9 cellular contexts compared by ENCODE assay signal in the genomic region with DNA sequence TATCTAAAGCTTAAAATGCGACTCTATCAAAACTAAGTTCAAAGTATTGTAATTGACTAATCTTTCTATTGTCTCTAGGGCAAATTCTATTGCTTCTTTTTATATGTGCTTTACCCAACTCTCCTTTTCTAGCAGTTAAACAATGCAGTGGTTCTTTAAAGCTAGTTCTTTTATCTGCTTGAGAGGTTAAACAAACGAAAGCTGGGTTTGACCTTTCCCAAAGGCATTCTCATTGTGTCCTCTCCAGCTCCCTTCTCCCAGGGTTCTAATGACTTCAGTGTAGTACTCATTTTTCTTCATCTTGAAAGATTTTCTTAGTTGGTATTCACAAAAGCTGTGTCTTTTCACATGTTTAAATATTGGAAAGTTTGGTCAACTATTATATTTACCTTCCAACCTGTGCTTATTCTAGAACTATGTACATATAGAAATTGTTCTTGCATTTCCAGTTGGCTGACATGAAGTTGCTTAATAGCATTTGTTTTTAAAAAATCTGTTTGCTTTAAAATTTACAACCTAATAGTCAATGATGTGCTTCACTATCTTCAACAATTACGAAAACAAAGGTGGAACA. TPM values are rescaled to one million over a fixed set of nuclear protein-coding genes. Genes with fewer than 3 reads are reported as not detected.
A peak's percentile ranks its signal among the peaks of the same experiment; 100 is the strongest.
DNase-seq lines count a peak whose midpoint lies in the region; ATAC-seq, FAIRE-seq and TF ChIP-seq lines count a peak whose summit lies in the region.
"Had no signal": no experiment of that assay in that cellular context is flagged by ENCODE, and none has a peak within 500 bp of the region (broad histone marks: within the 10 kb centered on the region; RNA-seq: fewer than 3 reads in every experiment).

No MANE protein-coding gene starts in this region.

- H3K9me3 ChIP-seq in cardiac muscle cell (ENCODE audit: low read depth) (no peaks in the 10 kb centered on the region), keratinocyte (ENCODE audit: control insufficient read depth, low read depth, low read length) (no peaks in the 10 kb centered on the region), tibial artery (no peaks in the 10 kb centered on the region), vagina (no peaks in the 10 kb centered on the region)

- H3K4me3 Mint-ChIP-seq in activated CD8-positive, alpha-beta T cell treated with anti-CD3 and anti-CD28 coated beads for 36 hours: peak overlapping the region; percentile 38

- H3K27me3 ChIP-seq in cardiac muscle cell (no peaks in the 10 kb centered on the region), keratinocyte (ENCODE audit: control insufficient read depth, extremely low read depth, insufficient read depth, low read length) (no peaks in the 10 kb centered on the region), tibial artery (no peaks in the 10 kb centered on the region), vagina (no peaks in the 10 kb centered on the region)
- H3K27me3 ChIP-seq: Peyer's patch had no signal

- H3K4me2 ChIP-seq in keratinocyte (ENCODE audit: control insufficient read depth, extremely low read depth, insufficient read depth, low read depth, low read length): peak overlapping the region; percentile 81

- TF ChIP-seq POLR2A in GM12891 (IDR thresholded peaks at IDR 0.05; ENCODE audit: low read depth, low read length) (no peak), vagina (IDR thresholded peaks at IDR 0.05) (no peak)

- no peak overlapping the region for H3K9ac ChIP-seq in keratinocyte (ENCODE audit: control insufficient read depth, extremely low read depth, insufficient read depth, low read length)

- intact Hi-C loops in Right ventricle myocardium superior (cut with DNase I) (no loop called here), tibial artery (cut with DNase I; ENCODE audit: low total_unique reads) (loop anchor here (5.0 kb wide), 1 partner anchor 138 kb away; no protein-coding TSS in a partner anchor), vagina (cut with DNase I) (loop anchor here (5.0 kb wide), 1 partner anchor 337 kb away; the partner anchor contains the start of gene RNF6)
- intact Hi-C loops in activated CD8-positive, alpha-beta T cell treated with anti-CD3 and anti-CD28 coated beads for 36 hours (cut with micrococcal nuclease): no loop called here

- H3K4me1 ChIP-seq in cardiac muscle cell (ENCODE audit: low read depth): peaks cover 15% of the 10 kb centered on the region
- peaks cover 9% of the 10 kb centered on the region for H3K4me1 ChIP-seq in keratinocyte (ENCODE audit: control insufficient read depth, extremely low read depth, insufficient read depth, low read length)
- peaks cover 0 to 44% (median 22%) of the 10 kb centered on the region in 4 donors for H3K4me1 ChIP-seq in tibial artery
- H3K4me1 ChIP-seq in vagina: peaks cover 10% of the 10 kb centered on the region

- H4K20me1 ChIP-seq in keratinocyte (ENCODE audit: control insufficient read depth, extremely low read depth, insufficient read depth, low read length): no peaks in the 10 kb centered on the region

- CTCF ChIA-PET in activated CD8-positive, alpha-beta T cell treated with anti-CD3 and anti-CD28 coated beads for 36 hours (lab: Charles Lee): interaction anchor here (0.9 kb wide), 1 partner anchor 139 kb away, joined by 3 read pairs; no protein-coding TSS in a partner anchor

- DNase-seq in cardiac muscle cell (ENCODE audit: low read depth in 1 of 2, low spot score in 1 of 2) (peak; percentile 14 to 30), Right ventricle myocardium superior (no peak), keratinocyte (ENCODE audit: low read depth, low spot score) (no peak), tibial artery (no peak), GM12891 (ENCODE audit: insufficient read length, low spot score) (no peak), caudate nucleus (lab: John Stamatoyannopoulos, UW) (no peak), vagina (ENCODE audit: extremely low spot score in 2 of 2) (no peak)
- no peak for DNase-seq in activated CD8-positive, alpha-beta T cell treated with anti-CD3 and anti-CD28 coated beads for 36 hours
- DNase-seq: Peyer's patch had no signal

- H3K9me1 ChIP-seq in keratinocyte (ENCODE audit: control insufficient read depth, extremely low read depth, insufficient read depth, low read length): no peaks in the 10 kb centered on the region

- H3K27ac ChIP-seq in cardiac muscle cell (no peak overlapping the region), keratinocyte (ENCODE audit: control insufficient read depth, insufficient read depth, low read length) (no peak overlapping the region), tibial artery (no peak overlapping the region), caudate nucleus (ENCODE audit: low read depth, low read length) (no peak overlapping the region), vagina (no peak overlapping the region)

- no peaks in the 10 kb centered on the region for H3K4me1 Mint-ChIP-seq in activated CD8-positive, alpha-beta T cell treated with anti-CD3 and anti-CD28 coated beads for 36 hours (ENCODE audit: low read depth)

- H3K36me3 ChIP-seq in cardiac muscle cell (no peaks in the 10 kb centered on the region), keratinocyte (ENCODE audit: control insufficient read depth in 2 of 2, extremely low read depth in 1 of 2, insufficient read depth in 2 of 2, low read length in 2 of 2) (no peaks in the 10 kb centered on the region), tibial artery (no peaks in the 10 kb centered on the region), vagina (no peaks in the 10 kb centered on the region)
- H3K36me3 ChIP-seq: Peyer's patch had no signal

- no peak for TF ChIP-seq CTCF in cardiac muscle cell (IDR thresholded peaks at IDR 0.05; ENCODE audit: low read depth, low read length)
- no peak for TF ChIP-seq CTCF in activated CD8-positive, alpha-beta T cell treated with anti-CD3 and anti-CD28 coated beads for 36 hours (IDR thresholded peaks at IDR 0.05)
- TF ChIP-seq CTCF in keratinocyte (optimal IDR thresholded peaks at IDR 0.05 in 1 of 3, IDR thresholded peaks at IDR 0.05 in 1 of 3, conservative IDR thresholded peaks at IDR 0.05 in 1 of 3; ENCODE audit: extremely low read depth in 1 of 3, insufficient read depth in 2 of 3, low read length in 3 of 3): no peak
- TF ChIP-seq CTCF in tibial artery (IDR thresholded peaks at IDR 0.05): no peak
- no peak for TF ChIP-seq CTCF in vagina (IDR thresholded peaks at IDR 0.05)

- peaks cover 42% of the 10 kb centered on the region for H3K27me3 Mint-ChIP-seq in activated CD8-positive, alpha-beta T cell treated with anti-CD3 and anti-CD28 coated beads for 36 hours

- peak overlapping the region; percentile 98 for H3K4me3 ChIP-seq in cardiac muscle cell
- no peak overlapping the region for H3K4me3 ChIP-seq in keratinocyte (ENCODE audit: control insufficient read depth in 2 of 3, extremely low read depth in 1 of 3, insufficient read depth in 2 of 3, low read depth in 1 of 3, low read length in 3 of 3)
- H3K4me3 ChIP-seq in tibial artery: peak overlapping the region; percentile 60 to 86
- peak overlapping the region in 1 of 2 donors; percentile 64 for H3K4me3 ChIP-seq in vagina

- H3K36me3 Mint-ChIP-seq in activated CD8-positive, alpha-beta T cell treated with anti-CD3 and anti-CD28 coated beads for 36 hours (ENCODE audit: low read depth): no peaks in the 10 kb centered on the region

- dilution Hi-C loops in keratinocyte (cut with MboI; ENCODE audit: extremely low pct_ligation_motif_present, low sequenced_read_pairs): no loop called here

- H3K27ac Mint-ChIP-seq in activated CD8-positive, alpha-beta T cell treated with anti-CD3 and anti-CD28 coated beads for 36 hours: no peak overlapping the region

- H2AFZ ChIP-seq in keratinocyte (ENCODE audit: control insufficient read depth, low read length): no peak overlapping the region

- FAIRE-seq in keratinocyte (lab: Jason Lieb, UNC): no peak
- FAIRE-seq in GM12891 (lab: Jason Lieb, UNC): no peak

- H3K79me2 ChIP-seq in keratinocyte (ENCODE audit: control insufficient read depth, insufficient read depth, low read length): peaks cover 5% of the 10 kb centered on the region

- no peaks in the 10 kb centered on the region for H3K9me3 Mint-ChIP-seq in activated CD8-positive, alpha-beta T cell treated with anti-CD3 and anti-CD28 coated beads for 36 hours

- POLR2A ChIA-PET in activated CD8-positive, alpha-beta T cell treated with anti-CD3 and anti-CD28 coated beads for 36 hours (lab: Charles Lee): no interaction called here

- no peak for ATAC-seq in Right ventricle myocardium superior (ENCODE audit: poor library complexity)
- ATAC-seq in activated CD8-positive, alpha-beta T cell treated with anti-CD3 and anti-CD28 coated beads for 36 hours: no peak

TF ChIP-seq in GM12891, 5 proteins besides CTCF, POLR2A, EP300 and RAD21:
- TF ChIP-seq PAX5 (IDR thresholded peaks at IDR 0.05; ENCODE audit: insufficient read depth, low read length, severe bottlenecking) (no peak), POLR2AphosphoS5 (IDR thresholded peaks at IDR 0.05; ENCODE audit: low read depth, low read length) (no peak), SPI1 (IDR thresholded peaks at IDR 0.05; ENCODE audit: low read depth, low read length) (no peak), POU2F2 (IDR thresholded peaks at IDR 0.05; ENCODE audit: low read depth, low read length) (no peak), TAF1 (IDR thresholded peaks at IDR 0.05; ENCODE audit: low read depth, low read length) (no peak)
TF ChIP-seq in GM12891: peak in this region for 0.

RNA-seq across cellular contexts. Expression of gene WASF3, which starts 1.5 kb away (rescaled TPM):
- 30.2 and 34.5 TPM in 2 replicates for total RNA-seq in cardiac muscle cell
- polyA plus RNA-seq in cardiac muscle cell: 17.3 and 30.1 TPM in 2 replicates
- total RNA-seq in Right ventricle myocardium superior: 10.5 TPM
- total RNA-seq in activated CD8-positive, alpha-beta T cell treated with anti-CD3 and anti-CD28 coated beads for 36 hours: under 1 TPM; 0.07 to 0.09 TPM
- 4.6 to 6.8 TPM (median 6.3 TPM) in 3 replicates for polyA plus RNA-seq in keratinocyte
- 4.0 TPM for polyA plus RNA-seq in keratinocyte (2011; ENCODE audit: low read depth)
- 6.1 and 10.3 TPM in 2 replicates for polyA plus RNA-seq in keratinocyte (2011; cell fraction: cytosol; rRNA removed)
- 7.2 and 8.1 TPM in 2 replicates for polyA plus RNA-seq in keratinocyte (2011; cell fraction: nucleus; rRNA removed)
- 2.5 and 4.7 TPM in 2 replicates for polyA plus RNA-seq in keratinocyte (2012; ENCODE audit: low replicate concordance)
- polyA minus RNA-seq in keratinocyte: 3.4 to 4.2 TPM (median 3.8 TPM) in 3 replicates
- 5.8 TPM for polyA minus RNA-seq in keratinocyte (2011; cell fraction: cytosol; rRNA and poly(A)+ RNA removed)
- 2.4 and 4.3 TPM in 2 replicates for polyA minus RNA-seq in keratinocyte (2011; cell fraction: nucleus; rRNA and poly(A)+ RNA removed)
- not detected for polyA plus RNA-seq in GM12891 (2012; ENCODE audit: low read depth, missing spikeins)
- total RNA-seq in vagina: 20.4 TPM

Comparison
In these comparisons a context has a peak if more than half of its experiments do, and no peak if none do; other contexts are left out.
1. DNase-seq: peak in cardiac muscle cell (2 of 2); none in Right ventricle myocardium superior (single experiment), activated CD8-positive, alpha-beta T cell treated with anti-CD3 and anti-CD28 coated beads for 36 hours (single experiment), keratinocyte (single experiment), tibial artery (0 of 2), GM12891 (single experiment), caudate nucleus (0 of 61) and vagina (0 of 2).
2. H3K4me3 ChIP-seq: peak in cardiac muscle cell (single experiment) and tibial artery (2 of 2); none in keratinocyte (0 of 3).
3. RNA of gene WASF3, which starts 1.5 kb away (total RNA-seq): 30.2 to 34.5 TPM in cardiac muscle cell, 20.4 TPM in vagina (single experiment) and 10.5 TPM in Right ventricle myocardium superior (single experiment); 0.07 to 0.09 TPM in activated CD8-positive, alpha-beta T cell treated with anti-CD3 and anti-CD28 coated beads for 36 hours; every median in the first group is over 10 times any median in the second.
4. intact Hi-C loops: an anchor here in tibial artery (5.0 kb wide) and vagina (5.0 kb wide); none called in Right ventricle myocardium superior and activated CD8-positive, alpha-beta T cell treated with anti-CD3 and anti-CD28 coated beads for 36 hours.